14 cellular contexts compared by ENCODE assay signal in the genomic region with DNA sequence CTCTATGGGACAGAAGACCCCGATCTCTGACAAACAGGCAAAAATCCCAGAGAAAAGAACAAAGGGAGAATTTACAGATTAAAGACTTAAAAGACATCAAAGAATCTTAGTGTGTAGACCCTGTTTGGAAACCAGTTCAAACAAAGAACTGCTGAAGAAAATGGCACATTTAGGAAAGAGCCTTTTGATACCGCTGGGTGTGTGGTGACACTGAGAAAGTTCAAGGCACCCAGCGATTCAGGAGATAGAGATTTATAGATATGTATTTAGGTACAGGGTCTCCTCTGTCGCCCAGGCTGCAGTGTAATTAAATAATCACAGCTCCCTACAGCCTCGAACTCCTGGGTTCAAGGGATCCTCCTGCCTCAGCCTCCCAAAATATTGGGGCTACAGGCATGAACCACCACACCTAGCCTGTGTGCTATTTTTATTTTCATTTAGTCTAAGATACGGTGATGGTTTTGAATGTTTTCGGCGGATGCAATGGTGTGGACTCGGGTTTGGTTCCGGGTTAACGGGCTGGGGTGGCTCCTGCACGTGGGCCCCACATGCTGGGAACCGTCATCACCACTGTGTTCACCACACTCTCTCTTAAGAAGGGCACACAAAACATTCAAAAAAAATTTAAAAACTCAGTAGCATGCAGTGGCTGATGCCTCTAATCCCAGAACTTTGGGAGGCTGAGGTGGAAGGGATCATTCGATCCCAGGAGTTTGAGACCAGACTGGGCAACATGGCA.
DNase-seq lines count a peak whose midpoint lies in the region; ATAC-seq and TF ChIP-seq lines count a peak whose summit lies in the region.
"Had no signal": no experiment of that assay in that cellular context is flagged by ENCODE, and none has a peak within 500 bp of the region (broad histone marks: within the 10 kb centered on the region; RNA-seq: fewer than 3 reads in every experiment).

No MANE protein-coding gene starts in this region.

- BruUV-seq in Panc1 (replicated peaks; lab: Mats Ljungman, UMichigan), result no TSS peak

- peaks cover 85% of the 10 kb centered on the region for H3K4me1 Mint-ChIP-seq in stimulated activated effector memory CD8-positive, alpha-beta T cell treated with anti-CD3 and anti-CD28 coated beads, Interleukin-12 subunit alpha, Interleukin-12 subunit beta, amount 100 ng/mL, for 72 hours

- TF ChIP-seq CTCF in Panc1 (IDR thresholded peaks at IDR 0.05), result no peak
- TF ChIP-seq CTCF in stomach (IDR thresholded peaks at IDR 0.05), result no peak

- peaks cover 52% of the 10 kb centered on the region for H3K36me3 Mint-ChIP-seq in stimulated activated effector memory CD8-positive, alpha-beta T cell treated with anti-CD3 and anti-CD28 coated beads, Interleukin-12 subunit alpha, Interleukin-12 subunit beta, amount 100 ng/mL, for 72 hours

- CTCF ChIA-PET in Panc1 (lab: Charles Lee), result interaction anchor here (0.6 kb wide), 1 partner anchor 175 kb away, joined by 3 read pairs; no protein-coding TSS in a partner anchor

- WGBS in stomach, 5 donors, result 81 to 90% (median 84%) methylated on average over 14 of the region's 14 CpGs

- ATAC-seq in Panc1, result no peak
- ATAC-seq in stimulated activated effector memory CD8-positive, alpha-beta T cell treated with anti-CD3 and anti-CD28 coated beads, Interleukin-12 subunit alpha, Interleukin-12 subunit beta, amount 100 ng/mL, for 72 hours, result peak; percentile 75
- no peak for ATAC-seq in HG02642 (IDR thresholded peaks at IDR 0.05; ENCODE audit: poor library complexity, unreplicated experiment)
- ATAC-seq: heart left ventricle had no signal

- no peak for TF ChIP-seq POLR2A in stomach (IDR thresholded peaks at IDR 0.05)

- H3K4me3 ChIP-seq in Panc1 (ENCODE audit: low read depth in 2 of 2, low read length in 2 of 2), result no peak overlapping the region
- H3K4me3 ChIP-seq in effector memory CD4-positive, alpha-beta T cell (ENCODE audit: insufficient read depth, low read depth, low read length, poor library complexity, severe bottlenecking), result no peak overlapping the region
- no peak overlapping the region for H3K4me3 ChIP-seq in stomach
- H3K4me3 ChIP-seq: GM23248, heart left ventricle, upper lobe of left lung had no signal

- intact Hi-C loops in Panc1 (cut with micrococcal nuclease; ENCODE audit: unreplicated experiment) (loop anchor here (10.0 kb wide), 1 partner anchor 173 kb away; the partner anchor contains the start of gene SPG7), stomach (cut with DNase I; ENCODE audit: low total_unique reads) (no loop called here)

- no peaks in the 10 kb centered on the region for H3K9me3 ChIP-seq in Panc1 (ENCODE audit: control insufficient read depth, insufficient read depth, low read depth, low read length)
- no peaks in the 10 kb centered on the region for H3K9me3 ChIP-seq in effector memory CD4-positive, alpha-beta T cell (ENCODE audit: control insufficient read depth, low read length)
- H3K9me3 ChIP-seq in stomach, result no peaks in the 10 kb centered on the region
- H3K9me3 ChIP-seq: heart left ventricle, upper lobe of left lung had no signal

- no peaks in the 10 kb centered on the region for H3K9me3 Mint-ChIP-seq in stimulated activated effector memory CD8-positive, alpha-beta T cell treated with anti-CD3 and anti-CD28 coated beads, Interleukin-12 subunit alpha, Interleukin-12 subunit beta, amount 100 ng/mL, for 72 hours
- H3K9me3 Mint-ChIP-seq: nephron had no signal

- peak overlapping the region; percentile 94 for H3K27ac Mint-ChIP-seq in stimulated activated effector memory CD8-positive, alpha-beta T cell treated with anti-CD3 and anti-CD28 coated beads, Interleukin-12 subunit alpha, Interleukin-12 subunit beta, amount 100 ng/mL, for 72 hours

- peaks cover 87% of the 10 kb centered on the region for H3K4me1 ChIP-seq in Panc1 (ENCODE audit: control insufficient read depth, insufficient read depth, low read length)
- peaks cover 33% of the 10 kb centered on the region for H3K4me1 ChIP-seq in effector memory CD4-positive, alpha-beta T cell (ENCODE audit: control insufficient read depth, insufficient read depth, low read length, poor library complexity, severe bottlenecking)
- H3K4me1 ChIP-seq in stomach, result peaks cover 45 to 94% (median 65%) of the 10 kb centered on the region in 4 donors

- H3K27me3 ChIP-seq in Panc1 (ENCODE audit: control insufficient read depth, insufficient read depth, low read length) (no peaks in the 10 kb centered on the region), stomach (no peaks in the 10 kb centered on the region)
- no peaks in the 10 kb centered on the region for H3K27me3 ChIP-seq in effector memory CD4-positive, alpha-beta T cell (replicated peaks; ENCODE audit: control insufficient read depth, insufficient read depth, low read length, poor library complexity, severe bottlenecking)
- H3K27me3 ChIP-seq: heart left ventricle, upper lobe of left lung had no signal

- H3K27ac ChIP-seq in Panc1 (ENCODE audit: low read length) (peak overlapping the region; percentile 65), stomach (peak overlapping the region in 2 of 5 donors; percentile 25 to 63)
- H3K27ac ChIP-seq in effector memory CD4-positive, alpha-beta T cell (ENCODE audit: insufficient read depth, low read length, poor library complexity, severe bottlenecking), result peak overlapping the region; percentile 7

- POLR2A ChIA-PET in Panc1 (lab: Charles Lee), result no interaction called here

- peak overlapping the region; percentile 62 for H3K4me3 Mint-ChIP-seq in stimulated activated effector memory CD8-positive, alpha-beta T cell treated with anti-CD3 and anti-CD28 coated beads, Interleukin-12 subunit alpha, Interleukin-12 subunit beta, amount 100 ng/mL, for 72 hours
- H3K4me3 Mint-ChIP-seq: nephron had no signal

- H3K36me3 ChIP-seq in Panc1 (ENCODE audit: control insufficient read depth, insufficient read depth, low read length) (no peaks in the 10 kb centered on the region), stomach (peaks cover 0 to 7% (median 0%) of the 10 kb centered on the region in 4 donors)
- no peaks in the 10 kb centered on the region for H3K36me3 ChIP-seq in effector memory CD4-positive, alpha-beta T cell (ENCODE audit: control insufficient read depth, insufficient read depth, low read length)
- H3K36me3 ChIP-seq: heart left ventricle had no signal

- peak; percentile 57 for DNase-seq in activated CD8-positive, alpha-beta memory T cell treated with anti-CD3 and anti-CD28 coated beads, Interleukin-2, amount 50 U/mL, for 4 hours
- DNase-seq in activated CD8-positive, alpha-beta memory T cell treated with anti-CD3 and anti-CD28 coated beads for 24 hours, result no peak
- no peak for DNase-seq in Panc1 (ENCODE audit: low read depth, low spot score)
- DNase-seq in effector memory CD4-positive, alpha-beta T cell, result no peak
- DNase-seq in stimulated activated effector memory CD8-positive, alpha-beta T cell treated with anti-CD3 and anti-CD28 coated beads, Interleukin-12 subunit alpha, Interleukin-12 subunit beta, amount 100 ng/mL, for 72 hours (ENCODE audit: low spot score in 2 of 2), result no peak
- no peak for DNase-seq in stimulated activated CD4-positive, alpha-beta T cell treated with anti-CD3 and anti-CD28 coated beads, Interleukin-2, amount 100 ng/mL, for 48 hours
- no peak for DNase-seq in stomach
- DNase-seq: GM23248, heart left ventricle, NCI-H1105, NCI-H345 had no signal

- in situ Hi-C loops in Panc1 (cut with HindIII; ENCODE audit: low pct_unique_long_range_greater_than_20kb, low sequenced_read_pairs), result no loop called here

- TF ChIP-seq EP300 in stomach (IDR thresholded peaks at IDR 0.05), result no peak
